In genomic region chr1:243254927-243255790, GRCh38 we compare ENCODE assay signal across 1 cellular context.
TF ChIP-seq lines count a peak whose summit lies in the region.

Gene CEP170 (minus strand): TSS chr1:243255281. CDS start chr1:243225280, 30,001 bp downstream.

TF ChIP-seq in SK-N-SH, 30 proteins besides CTCF, POLR2A, EP300 and RAD21 (continued from another document):
- TF ChIP-seq IRF3 (IDR thresholded peaks at IDR 0.05; ENCODE audit: low read depth, low read length) (no peak), RCOR1 (IDR thresholded peaks at IDR 0.05; ENCODE audit: low read length) (no peak), SMC3 (IDR thresholded peaks at IDR 0.05; ENCODE audit: low read depth, low read length) (no peak), FOSL2 (IDR thresholded peaks at IDR 0.05; ENCODE audit: borderline replicate concordance, low read depth) (no peak), REST (IDR thresholded peaks at IDR 0.05; ENCODE audit: low read depth, low read length) (no peak), TAF1 (IDR thresholded peaks at IDR 0.05; ENCODE audit: borderline replicate concordance, low read depth, low read length) (peak; percentile 55; the same call in 1 of the 2 replicates), RXRA (IDR thresholded peaks at IDR 0.05; ENCODE audit: borderline replicate concordance, low read depth) (no peak), GABPA (IDR thresholded peaks at IDR 0.05; ENCODE audit: low read depth) (peak; percentile 81), JUND (IDR thresholded peaks at IDR 0.05) (no peak), POLR2AphosphoS5 (IDR thresholded peaks at IDR 0.05; ENCODE audit: low read depth, low read length) (peak; percentile 79), NRF1 (IDR thresholded peaks at IDR 0.05; ENCODE audit: low read depth, low read length) (peak; percentile 96), TEAD4 (IDR thresholded peaks at IDR 0.05; ENCODE audit: borderline replicate concordance, insufficient read depth) (no peak), MEF2A (IDR thresholded peaks at IDR 0.05; ENCODE audit: borderline replicate concordance, low read depth) (no peak), ZBTB33 (IDR thresholded peaks at IDR 0.05; ENCODE audit: borderline replicate concordance, low read depth) (no peak), MXI1 (IDR thresholded peaks at IDR 0.05; ENCODE audit: low read depth, low read length) (no peak; the same call in none of the 2 replicates), NFIC (IDR thresholded peaks at IDR 0.05; ENCODE audit: borderline replicate concordance) (no peak), CHD2 (IDR thresholded peaks at IDR 0.05; ENCODE audit: low read length, partially characterized antibody) (no peak), YY1 (IDR thresholded peaks at IDR 0.05; ENCODE audit: low read depth) (no peak; the same call in 1 of the 2 replicates), FOXJ3 (CRISPR knock-in tag; IDR thresholded peaks at IDR 0.05) (no peak)
- TF ChIP-seq, protein P1, sequence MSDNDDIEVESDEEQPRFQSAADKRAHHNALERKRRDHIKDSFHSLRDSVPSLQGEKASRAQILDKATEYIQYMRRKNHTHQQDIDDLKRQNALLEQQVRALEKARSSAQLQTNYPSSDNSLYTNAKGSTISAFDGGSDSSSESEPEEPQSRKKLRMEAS (IDR thresholded peaks at IDR 0.05; ENCODE audit: low read depth): peak; percentile 23; the same call in 1 of the 2 replicates
